8 cellular contexts compared by ENCODE assay signal in the genomic region with DNA sequence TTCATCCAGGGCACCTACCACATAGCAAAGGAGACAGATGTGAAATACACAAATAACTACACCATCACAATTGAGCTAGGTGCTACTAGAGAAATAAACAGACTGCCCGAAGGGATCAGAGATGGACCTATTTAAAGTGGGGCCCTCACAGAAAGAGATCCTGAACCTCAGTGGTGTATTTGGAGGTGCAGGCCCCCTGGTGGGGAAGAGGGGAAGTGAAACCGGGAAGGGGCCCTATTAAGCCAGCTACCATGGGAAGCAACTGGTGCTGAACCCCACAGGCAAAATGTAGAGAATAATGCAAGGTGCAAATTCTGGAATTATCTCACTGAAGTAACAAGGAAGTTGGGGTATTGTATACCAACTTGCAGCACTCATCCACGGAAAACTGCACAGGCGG.
A peak's percentile ranks its signal among the peaks of the same experiment; 100 is the strongest.
DNase-seq lines count a peak whose midpoint lies in the region; ATAC-seq and TF ChIP-seq lines count a peak whose summit lies in the region.

No MANE protein-coding gene starts in this region.

- no peaks in the 10 kb centered on the region for H3K4me1 ChIP-seq in gastroesophageal sphincter

- CTCF ChIA-PET in activated naive CD4-positive, alpha-beta T cell treated with anti-CD3 and anti-CD28 coated beads for 36 hours (lab: Charles Lee): interaction anchor here (0.6 to 1.4 kb wide), 4 partner anchors 10 to 392 kb away, joined by 3 to 4 read pairs (median 3); no protein-coding TSS in a partner anchor

- peak; percentile 9 for DNase-seq in NOMO-1 treated with DMSO at 0.1 percent for 48 hours (lab: John Stamatoyannopoulos, UW; ENCODE audit: unreplicated experiment)
- no peak for DNase-seq in NOMO-1 treated with dmso at 0.1 percent for 144 hours (lab: John Stamatoyannopoulos, UW; ENCODE audit: unreplicated experiment)
- DNase-seq in NAMALWA (ENCODE audit: low spot score): peak; percentile 32
- DNase-seq in activated naive CD4-positive, alpha-beta T cell treated with anti-CD3 and anti-CD28 coated beads for 36 hours: peak; percentile 17
- DNase-seq in lung microvascular endothelial cell (ENCODE audit: low read depth in 2 of 2): peak; percentile 17 to 26
- no peak for DNase-seq in coronary artery (ENCODE audit: low spot score)

- no peaks in the 10 kb centered on the region for H3K27me3 ChIP-seq in gastroesophageal sphincter

- TF ChIP-seq EP300 in gastroesophageal sphincter (IDR thresholded peaks at IDR 0.05): no peak

- no peaks in the 10 kb centered on the region for H3K9me3 ChIP-seq in gastroesophageal sphincter

- intact Hi-C loops in activated naive CD4-positive, alpha-beta T cell treated with anti-CD3 and anti-CD28 coated beads for 36 hours (cut with micrococcal nuclease): no loop called here

- ATAC-seq in gastroesophageal sphincter: no peak
- no peak for ATAC-seq in HG03439 (IDR thresholded peaks at IDR 0.05; ENCODE audit: unreplicated experiment)

- H3K4me3 ChIP-seq in gastroesophageal sphincter (no peak overlapping the region), coronary artery (no peak overlapping the region)

- WGBS in gastroesophageal sphincter (ENCODE audit: low coverage in 1 of 2), 2 donors: 52% methylated on average over 3 of the region's 4 CpGs; no CpG with 5 or more reads in 1 of the 2 donors

- peak in 1 of 4 experiments; percentile 32 for TF ChIP-seq CTCF in gastroesophageal sphincter (IDR thresholded peaks at IDR 0.05)
- no peak for TF ChIP-seq CTCF in coronary artery (IDR thresholded peaks at IDR 0.05)

- no peaks in the 10 kb centered on the region for H3K36me3 ChIP-seq in gastroesophageal sphincter

- no peaks in the 10 kb centered on the region for H3K36me3 Mint-ChIP-seq in activated naive CD4-positive, alpha-beta T cell treated with anti-CD3 and anti-CD28 coated beads for 36 hours (ENCODE audit: low read depth)

- no peak overlapping the region for H3K4me3 Mint-ChIP-seq in activated naive CD4-positive, alpha-beta T cell treated with anti-CD3 and anti-CD28 coated beads for 36 hours

- no peak for TF ChIP-seq POLR2A in gastroesophageal sphincter (IDR thresholded peaks at IDR 0.05)

- H3K27ac Mint-ChIP-seq in activated naive CD4-positive, alpha-beta T cell treated with anti-CD3 and anti-CD28 coated beads for 36 hours: no peak overlapping the region

- no peaks in the 10 kb centered on the region for H3K27me3 Mint-ChIP-seq in activated naive CD4-positive, alpha-beta T cell treated with anti-CD3 and anti-CD28 coated beads for 36 hours (ENCODE audit: low read depth)

- H3K4me1 Mint-ChIP-seq in activated naive CD4-positive, alpha-beta T cell treated with anti-CD3 and anti-CD28 coated beads for 36 hours (ENCODE audit: low read depth): no peaks in the 10 kb centered on the region

- H3K27ac ChIP-seq in gastroesophageal sphincter (no peak overlapping the region), coronary artery (no peak overlapping the region)

- H3K9me3 Mint-ChIP-seq in activated naive CD4-positive, alpha-beta T cell treated with anti-CD3 and anti-CD28 coated beads for 36 hours: no peaks in the 10 kb centered on the region

Comparison
In these comparisons a context has a peak if more than half of its experiments do, and no peak if none do; other contexts are left out.
1. DNase-seq: peak in NOMO-1 treated with DMSO at 0.1 percent for 48 hours (single experiment), NAMALWA (single experiment), activated naive CD4-positive, alpha-beta T cell treated with anti-CD3 and anti-CD28 coated beads for 36 hours (single experiment) and lung microvascular endothelial cell (2 of 2); none in NOMO-1 treated with dmso at 0.1 percent for 144 hours (single experiment) and coronary artery (single experiment).